Comparison of ENCODE assay signal across 1 cellular context in genomic region chr6:98641929-98642328, GRCh38.
TF ChIP-seq lines count a peak whose summit lies in the region.

No MANE protein-coding gene starts in this region.

TF ChIP-seq in HepG2, 621 proteins besides CTCF, POLR2A, EP300 and RAD21 (continued from another document and continues in another):
- TF ChIP-seq, protein P1, sequence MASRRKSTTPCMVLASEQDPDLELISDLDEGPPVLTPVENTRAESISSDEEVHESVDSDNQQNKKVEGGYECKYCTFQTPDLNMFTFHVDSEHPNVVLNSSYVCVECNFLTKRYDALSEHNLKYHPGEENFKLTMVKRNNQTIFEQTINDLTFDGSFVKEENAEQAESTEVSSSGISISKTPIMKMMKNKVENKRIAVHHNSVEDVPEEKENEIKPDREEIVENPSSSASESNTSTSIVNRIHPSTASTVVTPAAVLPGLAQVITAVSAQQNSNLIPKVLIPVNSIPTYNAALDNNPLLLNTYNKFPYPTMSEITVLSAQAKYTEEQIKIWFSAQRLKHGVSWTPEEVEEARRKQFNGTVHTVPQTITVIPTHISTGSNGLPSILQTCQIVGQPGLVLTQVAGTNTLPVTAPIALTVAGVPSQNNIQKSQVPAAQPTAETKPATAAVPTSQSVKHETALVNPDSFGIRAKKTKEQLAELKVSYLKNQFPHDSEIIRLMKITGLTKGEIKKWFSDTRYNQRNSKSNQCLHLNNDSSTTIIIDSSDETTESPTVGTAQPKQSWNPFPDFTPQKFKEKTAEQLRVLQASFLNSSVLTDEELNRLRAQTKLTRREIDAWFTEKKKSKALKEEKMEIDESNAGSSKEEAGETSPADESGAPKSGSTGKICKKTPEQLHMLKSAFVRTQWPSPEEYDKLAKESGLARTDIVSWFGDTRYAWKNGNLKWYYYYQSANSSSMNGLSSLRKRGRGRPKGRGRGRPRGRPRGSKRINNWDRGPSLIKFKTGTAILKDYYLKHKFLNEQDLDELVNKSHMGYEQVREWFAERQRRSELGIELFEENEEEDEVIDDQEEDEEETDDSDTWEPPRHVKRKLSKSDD (CRISPR knock-in tag; IDR thresholded peaks at IDR 0.05; ENCODE audit: low read depth) = no peak
- TF ChIP-seq ZNF773 (CRISPR knock-in tag; IDR thresholded peaks at IDR 0.05; ENCODE audit: borderline replicate concordance) (no peak), ZFP90 (CRISPR knock-in tag; IDR thresholded peaks at IDR 0.05; ENCODE audit: borderline replicate concordance) (no peak), FOXO1 (CRISPR knock-in tag; IDR thresholded peaks at IDR 0.05) (peak; percentile 57; the same call in 1 of the 2 replicates), NFATC3 (CRISPR knock-in tag; IDR thresholded peaks at IDR 0.05) (no peak), HOXA5 (CRISPR knock-in tag; IDR thresholded peaks at IDR 0.05) (peak; percentile 74; the same call in 1 of the 2 replicates), ZNF20 (CRISPR knock-in tag; IDR thresholded peaks at IDR 0.05) (no peak), IRF2 (CRISPR knock-in tag; IDR thresholded peaks at IDR 0.05) (no peak), TCF7 (IDR thresholded peaks at IDR 0.05; ENCODE audit: low read depth) (peak; percentile 69), SSRP1 (CRISPR knock-in tag; IDR thresholded peaks at IDR 0.05) (no peak), ZNF282 (IDR thresholded peaks at IDR 0.05; ENCODE audit: partially characterized antibody) (no peak), FOXK1 (CRISPR knock-in tag; IDR thresholded peaks at IDR 0.05; ENCODE audit: borderline replicate concordance, low read depth) (0 out of 2 replicates have a peak, but pooled peaks have one; percentile 17), HBP1 (CRISPR knock-in tag; IDR thresholded peaks at IDR 0.05; ENCODE audit: low read depth) (no peak), DMTF1 (CRISPR knock-in tag; IDR thresholded peaks at IDR 0.05) (no peak), ZNF546 (CRISPR knock-in tag; conservative IDR thresholded peaks at IDR 0.05) (no peak), MBD4 (IDR thresholded peaks at IDR 0.05; ENCODE audit: borderline replicate concordance, low read length) (no peak), HDAC1 (CRISPR knock-in tag; IDR thresholded peaks at IDR 0.05) (0 out of 2 replicates have a peak, but pooled peaks have one; percentile 30), ZFP36 (IDR thresholded peaks at IDR 0.05; ENCODE audit: borderline replicate concordance, low read depth, low read length, partially characterized antibody) (no peak), MED1 (CRISPR knock-in tag; IDR thresholded peaks at IDR 0.05) (no peak), ZNF569 (CRISPR knock-in tag; IDR thresholded peaks at IDR 0.05; ENCODE audit: borderline replicate concordance) (no peak), PRMT3 (CRISPR knock-in tag; IDR thresholded peaks at IDR 0.05; ENCODE audit: borderline replicate concordance, low read depth) (no peak), ERF (CRISPR knock-in tag; IDR thresholded peaks at IDR 0.05) (0 out of 2 replicates have a peak, but pooled peaks have one; percentile 37), ZNF44 (CRISPR knock-in tag; IDR thresholded peaks at IDR 0.05) (no peak), SIN3A (IDR thresholded peaks at IDR 0.05; ENCODE audit: borderline replicate concordance, low read depth, low read length) (no peak), SATB2 (CRISPR knock-in tag; IDR thresholded peaks at IDR 0.05) (no peak), KDM5A (IDR thresholded peaks at IDR 0.05; ENCODE audit: borderline replicate concordance, low read length) (no peak), MYC (CRISPR knock-in tag; IDR thresholded peaks at IDR 0.05; ENCODE audit: borderline replicate concordance) (no peak), ZNF292 (CRISPR knock-in tag; IDR thresholded peaks at IDR 0.05; ENCODE audit: borderline replicate concordance, low read depth) (no peak), TBL1XR1 (IDR thresholded peaks at IDR 0.05; ENCODE audit: borderline replicate concordance, low read length, partially characterized antibody) (no peak), AHDC1 (CRISPR knock-in tag; IDR thresholded peaks at IDR 0.05; ENCODE audit: borderline replicate concordance) (peak; percentile 72; the same call in 1 of the 2 replicates), ZNF615 (CRISPR knock-in tag; IDR thresholded peaks at IDR 0.05; ENCODE audit: borderline replicate concordance) (no peak), SALL2 (CRISPR knock-in tag; IDR thresholded peaks at IDR 0.05) (no peak), ZMAT5 (CRISPR knock-in tag; IDR thresholded peaks at IDR 0.05; ENCODE audit: borderline replicate concordance, low read depth) (no peak), FOXA3 (CRISPR knock-in tag; IDR thresholded peaks at IDR 0.05) (peak; percentile 73), ZNF501 (CRISPR knock-in tag; IDR thresholded peaks at IDR 0.05) (no peak), AGO2 (optimal IDR thresholded peaks at IDR 0.05; ENCODE audit: low read depth, low read length) (no peak), ZNF33B (CRISPR knock-in tag; IDR thresholded peaks at IDR 0.05) (no peak), MIXL1 (CRISPR knock-in tag; IDR thresholded peaks at IDR 0.05) (peak; percentile 26; the same call in 1 of the 2 replicates), SOX5 (CRISPR knock-in tag; IDR thresholded peaks at IDR 0.05; ENCODE audit: borderline replicate concordance) (peak; percentile 99), CENPX (CRISPR knock-in tag; IDR thresholded peaks at IDR 0.05) (no peak)
- TF ChIP-seq, protein P2, sequence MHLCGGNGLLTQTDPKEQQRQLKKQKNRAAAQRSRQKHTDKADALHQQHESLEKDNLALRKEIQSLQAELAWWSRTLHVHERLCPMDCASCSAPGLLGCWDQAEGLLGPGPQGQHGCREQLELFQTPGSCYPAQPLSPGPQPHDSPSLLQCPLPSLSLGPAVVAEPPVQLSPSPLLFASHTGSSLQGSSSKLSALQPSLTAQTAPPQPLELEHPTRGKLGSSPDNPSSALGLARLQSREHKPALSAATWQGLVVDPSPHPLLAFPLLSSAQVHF (CRISPR knock-in tag; IDR thresholded peaks at IDR 0.05) = no peak
- TF ChIP-seq, protein P3, sequence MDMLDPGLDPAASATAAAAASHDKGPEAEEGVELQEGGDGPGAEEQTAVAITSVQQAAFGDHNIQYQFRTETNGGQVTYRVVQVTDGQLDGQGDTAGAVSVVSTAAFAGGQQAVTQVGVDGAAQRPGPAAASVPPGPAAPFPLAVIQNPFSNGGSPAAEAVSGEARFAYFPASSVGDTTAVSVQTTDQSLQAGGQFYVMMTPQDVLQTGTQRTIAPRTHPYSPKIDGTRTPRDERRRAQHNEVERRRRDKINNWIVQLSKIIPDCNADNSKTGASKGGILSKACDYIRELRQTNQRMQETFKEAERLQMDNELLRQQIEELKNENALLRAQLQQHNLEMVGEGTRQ (IDR thresholded peaks at IDR 0.05; ENCODE audit: low read depth, low read length) = no peak
- TF ChIP-seq, protein P3 (CRISPR knock-in tag; IDR thresholded peaks at IDR 0.05; ENCODE audit: borderline replicate concordance) = no peak
- TF ChIP-seq, protein P4, sequence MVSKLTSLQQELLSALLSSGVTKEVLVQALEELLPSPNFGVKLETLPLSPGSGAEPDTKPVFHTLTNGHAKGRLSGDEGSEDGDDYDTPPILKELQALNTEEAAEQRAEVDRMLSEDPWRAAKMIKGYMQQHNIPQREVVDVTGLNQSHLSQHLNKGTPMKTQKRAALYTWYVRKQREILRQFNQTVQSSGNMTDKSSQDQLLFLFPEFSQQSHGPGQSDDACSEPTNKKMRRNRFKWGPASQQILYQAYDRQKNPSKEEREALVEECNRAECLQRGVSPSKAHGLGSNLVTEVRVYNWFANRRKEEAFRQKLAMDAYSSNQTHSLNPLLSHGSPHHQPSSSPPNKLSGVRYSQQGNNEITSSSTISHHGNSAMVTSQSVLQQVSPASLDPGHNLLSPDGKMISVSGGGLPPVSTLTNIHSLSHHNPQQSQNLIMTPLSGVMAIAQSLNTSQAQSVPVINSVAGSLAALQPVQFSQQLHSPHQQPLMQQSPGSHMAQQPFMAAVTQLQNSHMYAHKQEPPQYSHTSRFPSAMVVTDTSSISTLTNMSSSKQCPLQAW (CRISPR knock-in tag; IDR thresholded peaks at IDR 0.05) = no peak
- TF ChIP-seq, protein P5, sequence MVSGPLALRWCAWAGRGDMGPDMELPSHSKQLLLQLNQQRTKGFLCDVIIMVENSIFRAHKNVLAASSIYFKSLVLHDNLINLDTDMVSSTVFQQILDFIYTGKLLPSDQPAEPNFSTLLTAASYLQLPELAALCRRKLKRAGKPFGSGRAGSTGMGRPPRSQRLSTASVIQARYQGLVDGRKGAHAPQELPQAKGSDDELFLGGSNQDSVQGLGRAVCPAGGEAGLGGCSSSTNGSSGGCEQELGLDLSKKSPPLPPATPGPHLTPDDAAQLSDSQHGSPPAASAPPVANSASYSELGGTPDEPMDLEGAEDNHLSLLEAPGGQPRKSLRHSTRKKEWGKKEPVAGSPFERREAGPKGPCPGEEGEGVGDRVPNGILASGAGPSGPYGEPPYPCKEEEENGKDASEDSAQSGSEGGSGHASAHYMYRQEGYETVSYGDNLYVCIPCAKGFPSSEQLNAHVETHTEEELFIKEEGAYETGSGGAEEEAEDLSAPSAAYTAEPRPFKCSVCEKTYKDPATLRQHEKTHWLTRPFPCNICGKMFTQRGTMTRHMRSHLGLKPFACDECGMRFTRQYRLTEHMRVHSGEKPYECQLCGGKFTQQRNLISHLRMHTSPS (CRISPR knock-in tag; IDR thresholded peaks at IDR 0.05; ENCODE audit: low read depth) = no peak
